12 cellular contexts compared by ENCODE assay signal in the genomic region with DNA sequence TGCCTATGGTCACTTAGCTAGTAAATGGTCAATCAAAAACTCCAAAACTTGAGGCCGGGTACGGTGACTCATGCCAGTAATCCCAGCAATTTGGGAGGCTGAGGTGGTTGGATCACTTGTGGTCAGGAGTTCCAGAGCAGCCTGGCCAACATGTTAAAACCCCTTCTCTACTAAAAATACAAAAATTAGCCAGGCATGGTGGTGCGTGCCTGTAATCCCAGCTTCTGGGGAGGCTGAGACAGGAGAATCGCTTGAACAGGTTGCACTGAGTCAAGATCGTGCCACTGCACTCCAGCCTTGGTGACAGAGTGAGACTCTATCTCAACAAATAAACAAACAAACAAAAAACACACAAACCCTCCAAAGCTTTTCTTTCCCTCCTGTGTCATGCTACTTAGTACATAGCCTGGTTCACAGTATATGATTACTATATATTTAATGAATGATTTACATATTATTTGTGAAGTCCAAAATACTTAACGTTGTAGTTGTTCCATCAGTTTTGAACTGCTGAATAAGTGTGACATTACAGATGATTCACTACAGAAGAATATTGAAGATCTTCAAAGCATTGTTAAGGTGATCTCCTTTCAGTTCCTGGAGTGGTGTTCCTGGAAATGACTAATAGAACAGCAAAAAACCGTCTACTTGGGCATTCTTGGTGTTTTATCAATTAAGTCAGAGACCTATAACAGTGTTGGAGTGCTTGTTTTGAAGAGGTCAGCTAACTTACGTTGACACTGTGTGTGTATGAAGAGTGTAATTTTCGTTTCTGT.
DNase-seq lines count a peak whose midpoint lies in the region; ATAC-seq and TF ChIP-seq lines count a peak whose summit lies in the region.
"Had no signal": no experiment of that assay in that cellular context is flagged by ENCODE, and none has a peak within 500 bp of the region (broad histone marks: within the 10 kb centered on the region; RNA-seq: fewer than 3 reads in every experiment).

No MANE protein-coding gene starts in this region.

- H4K5ac ChIP-seq in IMR-90 (ENCODE audit: low read depth, low read length): no peak overlapping the region

- 0 out of 4 replicates have a peak overlapping the region, but pooled peaks of 1 of the 2 experiments have one; percentile 29 for H4K8ac ChIP-seq in IMR-90 (ENCODE audit: low read depth in 2 of 2, low read length in 2 of 2)

- dilution Hi-C loops in IMR-90 (cut with HindIII; ENCODE audit: low sequenced_read_pairs, unreplicated experiment): no loop called here

- no peak overlapping the region for H2AK9ac ChIP-seq in IMR-90 (replicated peaks; ENCODE audit: low read depth, low read length, poor library complexity)

- no peak overlapping the region; the same call in 1 of the 2 replicates for H2BK20ac ChIP-seq in IMR-90 (ENCODE audit: low read depth, low read length)

- ATAC-seq in CD8-positive, alpha-beta T cell: no peak
- no peak; the same call in none of the 2 replicates for ATAC-seq in IMR-90 (ENCODE audit: low read depth)
- peak; percentile 44 for ATAC-seq in left lung
- no peak for ATAC-seq in HG02870 (IDR thresholded peaks at IDR 0.05; ENCODE audit: unreplicated experiment)
- ATAC-seq in GM19023 (IDR thresholded peaks at IDR 0.05; ENCODE audit: unreplicated experiment): no peak
- ATAC-seq: GM23338 had no signal

- no peaks in the 10 kb centered on the region for H4K20me1 ChIP-seq in IMR-90 (ENCODE audit: insufficient read depth, low read length)

- no peaks in the 10 kb centered on the region for H3K9me3 ChIP-seq in CD8-positive, alpha-beta T cell (ENCODE audit: low read length)
- H3K9me3 ChIP-seq in IMR-90 (ENCODE audit: control insufficient read depth, insufficient read depth, low read length) (no peaks in the 10 kb centered on the region), left lung (no peaks in the 10 kb centered on the region), BE2C (no peaks in the 10 kb centered on the region)

- H3K4me3 Mint-ChIP-seq in CD8-positive, alpha-beta T cell: no peak overlapping the region
- H3K4me3 Mint-ChIP-seq: GM23338, nephron had no signal

- H3K9ac ChIP-seq in IMR-90 (ENCODE audit: low read depth, low read length): no peak overlapping the region

- POLR2A ChIA-PET in CD8-positive, alpha-beta T cell (lab: Charles Lee): no interaction called here
- POLR2A ChIA-PET in IMR-90 (lab: Charles Lee; ENCODE audit: unreplicated experiment): no interaction called here

- no peaks in the 10 kb centered on the region for H3K27me3 Mint-ChIP-seq in CD8-positive, alpha-beta T cell (ENCODE audit: low read depth)

- no peaks in the 10 kb centered on the region for H3K9me3 Mint-ChIP-seq in CD8-positive, alpha-beta T cell
- H3K9me3 Mint-ChIP-seq: GM23338, nephron had no signal

- CTCF ChIA-PET in CD8-positive, alpha-beta T cell (lab: Charles Lee): interaction anchor here (1.1 to 1.3 kb wide), 2 partner anchors 10 to 11 kb away, joined by 4 to 6 read pairs; no protein-coding TSS in a partner anchor
- CTCF ChIA-PET in IMR-90 (lab: Yijun Ruan, JAX): interaction anchor here (0.8 to 1.8 kb wide), 2 partner anchors 10 to 97 kb away, joined by 4 to 7 read pairs; no protein-coding TSS in a partner anchor

- no peak overlapping the region for H3K56ac ChIP-seq in IMR-90 (ENCODE audit: extremely low read depth, insufficient read depth, low read length)

- peaks cover 14% of the 10 kb centered on the region for H3K4me1 ChIP-seq in CD8-positive, alpha-beta T cell (ENCODE audit: insufficient read depth, low read length)
- H3K4me1 ChIP-seq in IMR-90 (ENCODE audit: control insufficient read depth, insufficient read depth, low read length) (peaks cover 4% of the 10 kb centered on the region; the same call in 1 of the 2 replicates), left lung (peaks cover 0 to 14% of the 10 kb centered on the region in 2 donors), BE2C (no peaks in the 10 kb centered on the region)

- H2AFZ ChIP-seq in IMR-90 (replicated peaks; ENCODE audit: low read length, poor library complexity): no peak overlapping the region
- H2AFZ ChIP-seq: GM23338 had no signal

- no peak for TF ChIP-seq RAD21 in IMR-90 (IDR thresholded peaks at IDR 0.05; ENCODE audit: low read length)

- in situ Hi-C loops in IMR-90 (cut with MboI; ENCODE audit: low sequenced_read_pairs): no loop called here

- peaks cover 27% of the 10 kb centered on the region for H3K4me1 Mint-ChIP-seq in CD8-positive, alpha-beta T cell (ENCODE audit: low read depth)
- H3K4me1 Mint-ChIP-seq: nephron had no signal

- no peak for DNase-seq in CD8-positive, alpha-beta T cell
- DNase-seq in IMR-90 (peak; percentile 58), amniotic epithelial cell (ENCODE audit: low read depth) (peak; percentile 69), left lung (no peak), DMS153 (lab: John Stamatoyannopoulos, UW) (no peak), BE2C (no peak)
- DNase-seq: activated CD8-positive, alpha-beta memory T cell treated with anti-CD3 and anti-CD28 coated beads, Interleukin-2, amount 50 U/mL, for 4 hours; erythroblast had no signal

- no peaks in the 10 kb centered on the region for H3K36me3 ChIP-seq in CD8-positive, alpha-beta T cell (ENCODE audit: insufficient read depth, low read length)
- H3K36me3 ChIP-seq in IMR-90 (ENCODE audit: control insufficient read depth, insufficient read depth, low read length) (no peaks in the 10 kb centered on the region), left lung (no peaks in the 10 kb centered on the region), BE2C (no peaks in the 10 kb centered on the region)

- H3K27me3 ChIP-seq in CD8-positive, alpha-beta T cell (ENCODE audit: insufficient read depth, low read length): no peaks in the 10 kb centered on the region
- H3K27me3 ChIP-seq in IMR-90 (ENCODE audit: control insufficient read depth, insufficient read depth, low read length) (no peaks in the 10 kb centered on the region), left lung (no peaks in the 10 kb centered on the region), BE2C (no peaks in the 10 kb centered on the region)

- H3K23ac ChIP-seq in IMR-90 (ENCODE audit: low read depth, low read length): no peak overlapping the region

- H3K18ac ChIP-seq in IMR-90 (ENCODE audit: low read depth, low read length): no peak overlapping the region

- peak overlapping the region; percentile 66 for H3K27ac Mint-ChIP-seq in CD8-positive, alpha-beta T cell
- H3K27ac Mint-ChIP-seq: GM23338, nephron had no signal

- H3K14ac ChIP-seq in IMR-90 (replicated peaks; ENCODE audit: low read depth, low read length): 0 out of 2 replicates have a peak overlapping the region, but pooled peaks have one; percentile 23

- H2BK5ac ChIP-seq in IMR-90 (ENCODE audit: low read depth, low read length, poor library complexity, severe bottlenecking): peak overlapping the region; percentile 20

- H3K4me3 ChIP-seq in CD8-positive, alpha-beta T cell (ENCODE audit: low read depth, low read length): no peak overlapping the region
- H3K4me3 ChIP-seq in IMR-90 (ENCODE audit: insufficient read depth, low read depth, low read length) (no peak overlapping the region), left lung (no peak overlapping the region), BE2C (ENCODE audit: low read depth, low read length) (no peak overlapping the region)
- H3K4me3 ChIP-seq: GM23338 had no signal

- BruUV-seq in IMR-90 (replicated peaks; lab: Mats Ljungman, UMichigan): no TSS peak

- H2AK5ac ChIP-seq in IMR-90 (ENCODE audit: low read depth, low read length): no peak overlapping the region

- peaks cover 3 to 16% of the 10 kb centered on the region in 2 experiments; a peak in 3 of 4 replicates for H3K79me1 ChIP-seq in IMR-90 (ENCODE audit: low read depth in 1 of 2, low read length in 2 of 2)

- no peak for TF ChIP-seq POLR2A in IMR-90 (IDR thresholded peaks at IDR 0.05; ENCODE audit: low read depth, low read length)

- no peaks in the 10 kb centered on the region; the same call in 1 of the 2 replicates for H3K9me1 ChIP-seq in IMR-90 (ENCODE audit: insufficient read depth, low read length)

- intact Hi-C loops in CD8-positive, alpha-beta T cell (cut with DNase I, micrococcal nuclease): no loop called here
- intact Hi-C loops in IMR-90 (cut with micrococcal nuclease): no loop called here
- intact Hi-C loops in left lung (cut with DNase I): no loop called here

- H2BK15ac ChIP-seq in IMR-90 (ENCODE audit: low read depth, low read length): 0 out of 3 replicates have a peak overlapping the region, but pooled peaks have one; percentile 75

- 0 out of 2 replicates have a peak overlapping the region, but pooled peaks have one; percentile 14 for H2BK120ac ChIP-seq in IMR-90 (ENCODE audit: low read depth, low read length)

- H3K27ac ChIP-seq in CD8-positive, alpha-beta T cell (ENCODE audit: low read depth, low read length): no peak overlapping the region
- no peak overlapping the region for H3K27ac ChIP-seq in IMR-90 (ENCODE audit: insufficient read depth, low read length)
- H3K27ac ChIP-seq in left lung: no peak overlapping the region

- TF ChIP-seq CTCF in CD8-positive, alpha-beta T cell (IDR thresholded peaks at IDR 0.05): no peak
- no peak for TF ChIP-seq CTCF in IMR-90 (conservative IDR thresholded peaks at IDR 0.05; ENCODE audit: low read depth, low read length)
- no peak for TF ChIP-seq CTCF in left lung (IDR thresholded peaks at IDR 0.05)
- no peak for TF ChIP-seq CTCF in BE2C (IDR thresholded peaks at IDR 0.05; ENCODE audit: low read depth, low read length)

- peaks cover 3% of the 10 kb centered on the region for H3K36me3 Mint-ChIP-seq in CD8-positive, alpha-beta T cell

- H3K4me2 ChIP-seq in IMR-90 (ENCODE audit: low read depth, low read length): peak overlapping the region; percentile 51; the same call in 1 of the 2 replicates
- H3K4me2 ChIP-seq: GM23338 had no signal

- WGBS in IMR-90 (ENCODE audit: extremely low coverage in 2 of 2, insufficient read length in 1 of 2), 2 experiments: 88% methylated on average over 3 of the region's 9 CpGs; no CpG with 5 or more reads in 1 of the 2 experiments

- H3K4ac ChIP-seq in IMR-90 (ENCODE audit: low read depth, low read length): 0 out of 2 replicates have a peak overlapping the region, but pooled peaks have one; percentile 16

- H4K91ac ChIP-seq in IMR-90 (ENCODE audit: insufficient read depth, low read depth, low read length): no peak overlapping the region

TF ChIP-seq in IMR-90, 13 proteins besides CTCF, POLR2A, EP300 and RAD21 (continues in another document):
- TF ChIP-seq RFX5 (IDR thresholded peaks at IDR 0.05; ENCODE audit: low read depth, low read length): no peak
- TF ChIP-seq SMC3 (IDR thresholded peaks at IDR 0.05; ENCODE audit: low read depth, low read length): no peak
- TF ChIP-seq USF2 (IDR thresholded peaks at IDR 0.05; ENCODE audit: low read depth, low read length): no peak
- TF ChIP-seq CEBPB (IDR thresholded peaks at IDR 0.05; ENCODE audit: low read depth, low read length): peak; percentile 40; the same call in 1 of the 2 replicates
- no peak for TF ChIP-seq MXI1 (IDR thresholded peaks at IDR 0.05; ENCODE audit: borderline replicate concordance, low read depth, low read length)

Comparison
In these comparisons a context has a peak if more than half of its experiments do, and no peak if none do; other contexts are left out.
1. DNase-seq: peak in IMR-90 (single experiment) and amniotic epithelial cell (single experiment); none in CD8-positive, alpha-beta T cell (0 of 7), left lung (0 of 2), DMS153 (single experiment) and BE2C (single experiment).